In genomic region chr5:142201471-142201887, GRCh38 we compare ENCODE assay signal across 13 cellular contexts.
DNase-seq lines count a peak whose midpoint lies in the region; ATAC-seq, FAIRE-seq and TF ChIP-seq lines count a peak whose summit lies in the region.
"Had no signal": no experiment of that assay in that cellular context is flagged by ENCODE, and none has a peak within 500 bp of the region (broad histone marks: within the 10 kb centered on the region; RNA-seq: fewer than 3 reads in every experiment).

No MANE protein-coding gene starts in this region.

- ATAC-seq in GM19455 (IDR thresholded peaks at IDR 0.05; ENCODE audit: unreplicated experiment) (no peak), GM21786 (IDR thresholded peaks at IDR 0.05; ENCODE audit: unreplicated experiment) (no peak)

- no peak overlapping the region for H4K12ac ChIP-seq in trophoblast cell (ENCODE audit: low read depth, low read length)

- H3K4me1 ChIP-seq in trophoblast cell (ENCODE audit: control insufficient read depth in 1 of 2, insufficient read depth in 2 of 2, low read length in 2 of 2): peaks cover 0 to 3% of the 10 kb centered on the region in 2 experiments

- no peak overlapping the region for H3K23ac ChIP-seq in trophoblast cell (ENCODE audit: low read length)

- no peak for FAIRE-seq in GM12892 (lab: Jason Lieb, UNC)
- FAIRE-seq: colon had no signal

- no peak overlapping the region for H2BK12ac ChIP-seq in trophoblast cell (ENCODE audit: low read length)

- H3K4ac ChIP-seq in trophoblast cell (ENCODE audit: low read depth, low read length): no peak overlapping the region

- DNase-seq in EH (ENCODE audit: low read depth) (peak; percentile 96), RPMI7951 (ENCODE audit: low read depth) (peak; percentile 91), epithelial cell of prostate (ENCODE audit: low read depth, low spot score) (peak; percentile 63), trophoblast cell (peak; percentile 24 to 63), NCI-H2081 (lab: John Stamatoyannopoulos, UW) (no peak), GM12892 (ENCODE audit: insufficient read length) (no peak)
- DNase-seq: activated CD4-positive, alpha-beta memory T cell treated with anti-CD3 and anti-CD28 coated beads, Interleukin-2, amount 10 ng/mL, durations not matched to agents 7 days and 5 days; activated naive CD4-positive, alpha-beta T cell; stimulated activated naive CD4-positive, alpha-beta T cell treated with Interleukin-2 at 50 U/mL for 16 hours had no signal

- H3K27me3 ChIP-seq in trophoblast cell (ENCODE audit: insufficient read depth, low read length): no peaks in the 10 kb centered on the region

- no peak overlapping the region for H4K91ac ChIP-seq in trophoblast cell (ENCODE audit: low read depth, low read length)

- H3K9me3 ChIP-seq in trophoblast cell (ENCODE audit: insufficient read depth, low read depth, low read length): peaks cover 2% of the 10 kb centered on the region

- WGBS in trophoblast cell (ENCODE audit: extremely low coverage, insufficient coverage, insufficient read length): no CpG with 5 or more reads among the region's 3 CpGs

- no peak overlapping the region for H3K9ac ChIP-seq in trophoblast cell (ENCODE audit: low read length)

- no peak overlapping the region for H3K4me3 ChIP-seq in trophoblast cell (ENCODE audit: low read depth, low read length)
- H3K4me3 ChIP-seq: lung had no signal

- no peaks in the 10 kb centered on the region for H3K36me3 ChIP-seq in trophoblast cell (ENCODE audit: control insufficient read depth in 1 of 2, insufficient read depth in 2 of 2, low read length in 2 of 2)

- no peak overlapping the region for H2AK5ac ChIP-seq in trophoblast cell (ENCODE audit: low read length)

- H3K27ac ChIP-seq in epithelial cell of prostate (peak overlapping the region; percentile 69), trophoblast cell (ENCODE audit: low read depth, low read length) (no peak overlapping the region)

- TF ChIP-seq POLR2A in GM12892 (IDR thresholded peaks at IDR 0.05; ENCODE audit: low read depth, low read length): no peak

- no peak overlapping the region for H3K4me2 ChIP-seq in trophoblast cell (ENCODE audit: low read length)

- no peaks in the 10 kb centered on the region for H3K79me2 ChIP-seq in trophoblast cell (ENCODE audit: control insufficient read depth, insufficient read depth, low read length, poor library complexity)

- no peak overlapping the region for H3K14ac ChIP-seq in trophoblast cell (ENCODE audit: low read length)

- H3K79me1 ChIP-seq in trophoblast cell (ENCODE audit: low read length): no peaks in the 10 kb centered on the region

- H2BK120ac ChIP-seq in trophoblast cell (ENCODE audit: insufficient read depth, low read length, poor library complexity): no peak overlapping the region

- H2BK5ac ChIP-seq in trophoblast cell (ENCODE audit: low read depth, low read length, poor library complexity): no peak overlapping the region

- H4K8ac ChIP-seq in trophoblast cell (ENCODE audit: low read depth, low read length): no peak overlapping the region

- no peak overlapping the region for H3K18ac ChIP-seq in trophoblast cell (ENCODE audit: low read length)

- no peak overlapping the region for H2AFZ ChIP-seq in trophoblast cell (ENCODE audit: insufficient read depth, low read length, poor library complexity)

Comparison
In these comparisons a context has a peak if more than half of its experiments do, and no peak if none do; other contexts are left out.
1. DNase-seq: peak in EH (single experiment), RPMI7951 (single experiment), epithelial cell of prostate (single experiment) and trophoblast cell (2 of 2); none in NCI-H2081 (0 of 2) and GM12892 (single experiment).